ENCODE assay signal across 9 cellular contexts in the genomic region with DNA sequence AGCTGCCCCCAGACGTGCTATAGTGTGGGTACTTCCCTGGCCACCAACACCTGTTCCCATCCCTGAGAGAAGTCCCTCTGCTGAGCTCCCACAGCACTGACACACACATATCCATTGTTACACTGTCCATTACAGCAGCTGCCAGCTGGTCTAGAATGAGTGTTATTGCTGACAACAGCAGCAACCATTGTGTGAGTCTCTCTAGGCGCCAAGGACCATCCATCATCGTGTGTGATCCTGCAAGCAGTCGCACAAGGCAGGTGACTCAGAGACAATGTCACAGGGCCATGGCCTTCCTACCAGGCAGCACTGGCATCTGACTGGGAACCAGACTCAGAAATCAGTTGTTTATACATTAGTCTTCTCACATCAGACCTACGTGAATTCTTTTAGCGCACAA. TPM values are rescaled to one million over a fixed set of nuclear protein-coding genes. Genes with fewer than 3 reads are reported as not detected.
DNase-seq lines count a peak whose midpoint lies in the region; ATAC-seq, FAIRE-seq and TF ChIP-seq lines count a peak whose summit lies in the region.
"Had no signal": no experiment of that assay in that cellular context is flagged by ENCODE, and none has a peak within 500 bp of the region (broad histone marks: within the 10 kb centered on the region; RNA-seq: fewer than 3 reads in every experiment).

No MANE protein-coding gene starts in this region.

- H4K20me1 ChIP-seq in BLaER1: 0 out of 2 replicates have a peak, but pooled peaks cover 10% of the 10 kb centered on the region

- H3K4me2 ChIP-seq in BLaER1: no peak overlapping the region

- FAIRE-seq in H54 (lab: Jason Lieb, UNC): no peak

- H3K36me3 ChIP-seq in BLaER1 (peaks cover 100% of the 10 kb centered on the region), upper lobe of right lung (peaks cover 90% of the 10 kb centered on the region), right atrium auricular region (peaks cover 78% of the 10 kb centered on the region)

- H3K9me3 ChIP-seq in BLaER1: no peaks in the 10 kb centered on the region
- H3K9me3 ChIP-seq in upper lobe of right lung: no peaks in the 10 kb centered on the region
- H3K9me3 ChIP-seq in right atrium auricular region: no peaks in the 10 kb centered on the region

- peak; percentile 93 for DNase-seq in NCI-H1092 treated with DMSO at 0.1 percent for 48 hours (lab: John Stamatoyannopoulos, UW)
- DNase-seq in mesenteric fat pad (ENCODE audit: low spot score): peak; percentile 76
- no peak for DNase-seq in upper lobe of right lung
- DNase-seq in right atrium auricular region (ENCODE audit: low spot score): no peak
- DNase-seq in AG20443 (ENCODE audit: low spot score): no peak
- DNase-seq in H54 (ENCODE audit: insufficient read length, low spot score): no peak
- DNase-seq: activated CD4-positive, CD25-positive, alpha-beta regulatory T cell treated with anti-CD3 and anti-CD28 coated beads, Interleukin-2, amount 50 U/mL, for 72 hours had no signal

- intact Hi-C loops in upper lobe of right lung (cut with DNase I): no loop called here

- H3K4me3 ChIP-seq in BLaER1 (no peak overlapping the region), upper lobe of right lung (no peak overlapping the region), right atrium auricular region (no peak overlapping the region)

- H3K27me3 ChIP-seq in BLaER1 (no peaks in the 10 kb centered on the region), upper lobe of right lung (no peaks in the 10 kb centered on the region), right atrium auricular region (no peaks in the 10 kb centered on the region)

- H3K4me1 ChIP-seq in BLaER1 (peaks cover 34% of the 10 kb centered on the region), upper lobe of right lung (peaks cover 11% of the 10 kb centered on the region), right atrium auricular region (peaks cover 0 to 57% of the 10 kb centered on the region in 2 donors)

- TF ChIP-seq CTCF in upper lobe of right lung (IDR thresholded peaks at IDR 0.05) (no peak), right atrium auricular region (IDR thresholded peaks at IDR 0.05) (no peak)

- H3K27ac ChIP-seq in BLaER1 (0 out of 2 replicates have a peak overlapping the region, but pooled peaks have one; percentile 38), angular gyrus (ENCODE audit: low read depth, low read length) (peak overlapping the region; percentile 80), upper lobe of right lung (no peak overlapping the region), right atrium auricular region (no peak overlapping the region)

- no peak for ATAC-seq in upper lobe of right lung

- H3K9ac ChIP-seq in BLaER1: no peak overlapping the region

- no peak for TF ChIP-seq POLR2A in H54 (IDR thresholded peaks at IDR 0.05; ENCODE audit: low read depth, low read length)

RNA-seq across cellular contexts. Expression of gene SGSM3, which starts 56.3 kb away (rescaled TPM):
- total RNA-seq in mesenteric fat pad: 38.6 TPM
- 77.6 TPM for total RNA-seq in upper lobe of right lung
- 10 to 100 TPM; 29.0 to 36.3 TPM for total RNA-seq in right atrium auricular region

Comparison
In these comparisons a context has a peak if more than half of its experiments do, and no peak if none do; other contexts are left out.
1. H3K27ac ChIP-seq: peak in BLaER1 (single experiment) and angular gyrus (single experiment); none in upper lobe of right lung (single experiment) and right atrium auricular region (0 of 2).
2. DNase-seq: peak in NCI-H1092 treated with DMSO at 0.1 percent for 48 hours (single experiment) and mesenteric fat pad (single experiment); none in upper lobe of right lung (single experiment), right atrium auricular region (single experiment), AG20443 (single experiment) and H54 (single experiment).